Comparison of ENCODE assay signal across 10 cellular contexts in genomic region chr15:91407237-91407889, GRCh38.
A peak's percentile ranks its signal among the peaks of the same experiment; 100 is the strongest.
DNase-seq lines count a peak whose midpoint lies in the region; ATAC-seq and TF ChIP-seq lines count a peak whose summit lies in the region.
"Had no signal": no experiment of that assay in that cellular context is flagged by ENCODE, and none has a peak within 500 bp of the region (broad histone marks: within the 10 kb centered on the region; RNA-seq: fewer than 3 reads in every experiment).

No MANE protein-coding gene starts in this region.

- H3K9me3 ChIP-seq in adrenal gland (replicated peaks in 1 of 3) = no peaks in the 10 kb centered on the region
- no peaks in the 10 kb centered on the region for H3K9me3 ChIP-seq in mesodermal cell (ENCODE audit: control insufficient read depth, low read length)

- no peaks in the 10 kb centered on the region for H3K27me3 ChIP-seq in adrenal gland

- WGBS in adrenal gland, 4 donors = 33 to 56% (median 43%) methylated on average over 5 of the region's 5 CpGs
- WGBS in mesodermal cell (ENCODE audit: insufficient coverage in 2 of 2), 2 experiments = 64 to 66% methylated on average over 2 of the region's 5 CpGs

- H3K27ac ChIP-seq in adrenal gland = peak overlapping the region in 2 of 5 donors; percentile 0 to 20
- H3K27ac ChIP-seq in mesodermal cell (ENCODE audit: low read depth, low read length, severe bottlenecking) = peak overlapping the region; percentile 64
- H3K27ac ChIP-seq in coronary artery = no peak overlapping the region

- H3K4me1 ChIP-seq in adrenal gland (replicated peaks in 1 of 2) (peaks cover 6 to 15% of the 10 kb centered on the region in 2 donors), mesodermal cell (ENCODE audit: control insufficient read depth, insufficient read depth, low read length, poor library complexity, severe bottlenecking) (peaks cover 10% of the 10 kb centered on the region)

- peak; percentile 82 for ATAC-seq in GM19438 (IDR thresholded peaks at IDR 0.05; ENCODE audit: low read depth, unreplicated experiment)
- ATAC-seq in GM18511 (IDR thresholded peaks at IDR 0.05; ENCODE audit: unreplicated experiment) = no peak

- DNase-seq in MV-4-11 (lab: John Stamatoyannopoulos, UW) (peak; percentile 65), adrenal gland (peak in 5 of 7 donors; percentile 19 to 72 (median 25)), coronary artery (ENCODE audit: low spot score) (no peak), activated gamma-delta T cell (lab: John Stamatoyannopoulos, UW) (no peak), DMS79 (lab: John Stamatoyannopoulos, UW) (no peak)
- DNase-seq: activated B cell treated with CpG ODN at 0.5 μM for 24 hours, right cardiac atrium had no signal

- intact Hi-C loops in adrenal gland (cut with DNase I) = no loop called here

- no peaks in the 10 kb centered on the region for H3K36me3 ChIP-seq in adrenal gland (replicated peaks in 1 of 2)
- no peaks in the 10 kb centered on the region for H3K36me3 ChIP-seq in mesodermal cell (ENCODE audit: control insufficient read depth, insufficient read depth, low read length)

- H3K4me3 ChIP-seq in adrenal gland (no peak overlapping the region), mesodermal cell (ENCODE audit: extremely low read depth, insufficient read depth, low read length, poor library complexity, severe bottlenecking) (no peak overlapping the region), coronary artery (no peak overlapping the region)

- no peak for TF ChIP-seq POLR2A in adrenal gland (IDR thresholded peaks at IDR 0.05)

- TF ChIP-seq CTCF in adrenal gland (IDR thresholded peaks at IDR 0.05) = no peak
- TF ChIP-seq CTCF in coronary artery (IDR thresholded peaks at IDR 0.05) = no peak

Comparison
In these comparisons a context has a peak if more than half of its experiments do, and no peak if none do; other contexts are left out.
1. DNase-seq: peak in MV-4-11 (single experiment) and adrenal gland (5 of 7); none in coronary artery (single experiment), activated gamma-delta T cell (single experiment) and DMS79 (single experiment).